28 cellular contexts compared by ENCODE assay signal in the genomic region with DNA sequence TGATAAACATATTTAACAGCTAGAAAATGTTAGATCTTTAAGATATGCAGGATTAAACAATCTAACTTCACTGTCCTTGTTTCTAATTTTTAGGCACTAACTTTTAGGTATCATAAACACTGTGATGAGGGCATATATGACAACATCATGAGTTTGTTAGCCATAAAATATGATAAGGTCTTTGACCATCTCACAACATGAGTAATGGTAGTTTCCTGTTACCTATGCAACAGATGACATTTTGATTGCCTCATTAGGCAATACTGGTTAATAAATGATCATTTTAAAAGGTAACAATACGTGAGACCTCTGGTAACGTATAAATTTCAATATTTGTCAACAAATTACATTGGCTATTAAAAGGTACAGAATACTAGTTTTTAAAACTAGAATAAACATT.
"Had no signal": no experiment of that assay in that cellular context is flagged by ENCODE, and none has a peak within 500 bp of the region (broad histone marks: within the 10 kb centered on the region; RNA-seq: fewer than 3 reads in every experiment).

No MANE protein-coding gene starts in this region.

- H3K4me2 ChIP-seq: smooth muscle cell had no signal

- DNase-seq: heart left ventricle; hypothalamus; immature natural killer cell; kidney; left ventricle myocardium inferior; midbrain; naive thymus-derived CD8-positive, alpha-beta T cell; nucleus accumbens; retina; right cardiac atrium; sigmoid colon; stimulated activated CD4-positive, alpha-beta T cell treated with anti-CD3 and anti-CD28 coated beads, Interleukin-1b, Interleukin-23, amount 100 ng/mL, for 48 hours; stimulated activated CD4-positive, alpha-beta T cell treated with anti-CD3 and anti-CD28 coated beads, Interleukin-2, amount 100 ng/mL, for 48 hours; stimulated activated CD4-positive, alpha-beta T cell treated with anti-CD3 and anti-CD28 coated beads, Interleukin-4, amount 100 ng/mL, for 4 hours; stimulated activated CD8-positive, alpha-beta memory T cell treated with anti-CD3 and anti-CD28 coated beads, Interleukin-4, amount 100 ng/mL, for 48 hours; stimulated activated naive CD4-positive, alpha-beta T cell treated with Interleukin-2 at 50 U/mL for 16 hours; stimulated activated naive CD8-positive, alpha-beta T cell treated with anti-CD3 and anti-CD28 coated beads, Interleukin-15, amount 100 ng/mL, for 72 hours; substantia nigra; transverse colon; upper lobe of left lung had no signal

- H3K36me3 ChIP-seq: heart left ventricle, left ventricle myocardium inferior, sigmoid colon, transverse colon, upper lobe of left lung, vagina had no signal

- H3K27ac Mint-ChIP-seq: immature natural killer cell; memory B cell; naive thymus-derived CD8-positive, alpha-beta T cell; nephron; stimulated activated memory B cell treated with anti-CD40 and anti-IgM and Interleukin-4, amounts not matched to agents 10 μg/mL and 1 μg/mL and 100 μg/mL, for 72 hours; stimulated activated naive CD8-positive, alpha-beta T cell treated with anti-CD3 and anti-CD28 coated beads, Interleukin-15, amount 100 ng/mL, for 72 hours had no signal

- H3K9ac ChIP-seq: parathyroid adenoma had no signal

- H3K27me3 Mint-ChIP-seq: stimulated activated memory B cell treated with anti-CD40 and anti-IgM and Interleukin-4, amounts not matched to agents 10 μg/mL and 1 μg/mL and 100 μg/mL, for 72 hours had no signal

- H3K9me3 Mint-ChIP-seq: immature natural killer cell; memory B cell; naive thymus-derived CD8-positive, alpha-beta T cell; neural crest cell; stimulated activated memory B cell treated with anti-CD40 and anti-IgM and Interleukin-4, amounts not matched to agents 10 μg/mL and 1 μg/mL and 100 μg/mL, for 72 hours; stimulated activated naive CD8-positive, alpha-beta T cell treated with anti-CD3 and anti-CD28 coated beads, Interleukin-15, amount 100 ng/mL, for 72 hours had no signal

- H3K4me1 ChIP-seq: parathyroid adenoma had no signal

- H3K36me3 Mint-ChIP-seq: immature natural killer cell; memory B cell; naive thymus-derived CD8-positive, alpha-beta T cell; stimulated activated memory B cell treated with anti-CD40 and anti-IgM and Interleukin-4, amounts not matched to agents 10 μg/mL and 1 μg/mL and 100 μg/mL, for 72 hours had no signal

- H3K4me3 Mint-ChIP-seq: immature natural killer cell; memory B cell; naive thymus-derived CD8-positive, alpha-beta T cell; nephron; neural crest cell; stimulated activated memory B cell treated with anti-CD40 and anti-IgM and Interleukin-4, amounts not matched to agents 10 μg/mL and 1 μg/mL and 100 μg/mL, for 72 hours; stimulated activated naive CD8-positive, alpha-beta T cell treated with anti-CD3 and anti-CD28 coated beads, Interleukin-15, amount 100 ng/mL, for 72 hours had no signal

- H3K27ac ChIP-seq: heart left ventricle, left ventricle myocardium inferior, parathyroid adenoma, transverse colon, upper lobe of left lung, vagina had no signal

- H2AFZ ChIP-seq: parathyroid adenoma had no signal

- H3K79me2 ChIP-seq: parathyroid adenoma had no signal

- ATAC-seq: heart left ventricle; naive thymus-derived CD8-positive, alpha-beta T cell; right cardiac atrium; stimulated activated memory B cell treated with anti-CD40 and anti-IgM and Interleukin-4, amounts not matched to agents 10 μg/mL and 1 μg/mL and 100 μg/mL, for 72 hours; stimulated activated naive CD8-positive, alpha-beta T cell treated with anti-CD3 and anti-CD28 coated beads, Interleukin-15, amount 100 ng/mL, for 72 hours had no signal

- H3K27me3 ChIP-seq: heart left ventricle, sigmoid colon, transverse colon, upper lobe of left lung, vagina had no signal

- H3K4me3 ChIP-seq: heart left ventricle, left ventricle myocardium inferior, lung, sigmoid colon, smooth muscle cell, transverse colon, upper lobe of left lung, vagina had no signal

- H3K9me3 ChIP-seq: heart left ventricle, left ventricle myocardium inferior, sigmoid colon, transverse colon, upper lobe of left lung, vagina had no signal
